In the genomic region with DNA sequence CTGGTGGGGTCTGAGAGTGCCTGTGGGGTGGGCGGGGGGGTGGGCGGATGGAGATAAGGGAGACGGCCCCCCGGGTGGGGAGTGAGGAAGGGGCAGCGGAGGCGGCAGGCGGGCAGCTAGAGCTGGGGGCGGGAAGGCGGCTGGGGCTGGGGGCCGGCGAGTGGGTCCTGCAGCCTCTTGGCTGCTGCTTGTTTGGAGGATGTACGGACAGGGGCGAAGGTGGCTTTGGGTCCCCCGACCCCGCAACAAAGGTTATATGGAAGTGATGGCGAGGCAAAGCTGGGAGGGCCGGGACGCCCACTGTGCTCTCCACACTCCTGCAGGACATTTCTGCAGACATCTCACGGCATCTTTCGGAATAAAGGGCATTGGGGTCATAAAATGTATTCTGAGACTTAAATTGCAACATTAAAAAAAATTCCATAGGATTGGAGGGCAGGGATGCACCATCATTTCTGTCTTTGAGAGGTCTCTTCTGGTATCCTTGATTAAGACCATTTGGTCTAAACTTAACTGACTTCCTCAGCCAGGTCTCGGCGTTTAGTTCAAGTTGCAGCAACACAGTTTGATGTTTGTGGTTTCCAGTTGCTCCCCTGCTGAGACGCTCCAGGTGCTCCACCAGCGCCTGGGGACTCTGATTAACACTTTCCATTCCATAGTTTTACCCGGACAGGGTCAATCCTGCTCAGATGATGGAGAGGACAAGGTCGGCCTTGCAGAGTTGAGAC, we compare ENCODE assay signal across 8 cellular contexts.
DNase-seq lines count a peak whose midpoint lies in the region; ATAC-seq and TF ChIP-seq lines count a peak whose summit lies in the region.

No MANE protein-coding gene starts in this region.

- H3K27ac ChIP-seq in psoas muscle: peak overlapping the region; percentile 95

- no peak for TF ChIP-seq CTCF in psoas muscle (IDR thresholded peaks at IDR 0.05)

- peak overlapping the region; percentile 71 for H3K4me3 ChIP-seq in psoas muscle

- no peaks in the 10 kb centered on the region for H3K9me3 ChIP-seq in psoas muscle

- H3K36me3 ChIP-seq in psoas muscle (ENCODE audit: insufficient read depth in 1 of 2, low read depth in 1 of 2): no peaks in the 10 kb centered on the region

- no peaks in the 10 kb centered on the region for H3K36me3 Mint-ChIP-seq in activated naive CD4-positive, alpha-beta T cell treated with anti-CD3 and anti-CD28 coated beads, Interleukin-2, amount 50 U/mL, for 72 hours

- H3K4me1 ChIP-seq in psoas muscle: peaks cover 66% of the 10 kb centered on the region

- WGBS in psoas muscle, 3 donors: 4 to 7% (median 5%) methylated on average over 24 to 26 of the region's 26 CpGs

- no peaks in the 10 kb centered on the region for H3K27me3 ChIP-seq in psoas muscle (ENCODE audit: insufficient read depth in 3 of 3, low read length in 2 of 3)

- DNase-seq in activated CD8-positive, alpha-beta memory T cell treated with anti-CD3 and anti-CD28 coated beads for 24 hours: peak; percentile 64
- no peak for DNase-seq in activated CD8-positive, alpha-beta memory T cell treated with anti-CD3 and anti-CD28 coated beads, Interleukin-2, amount 50 U/mL, for 4 hours
- DNase-seq in NCI-H2107 (lab: John Stamatoyannopoulos, UW) (peak; percentile 43), left ventricle myocardium superior (peak; percentile 37), psoas muscle (peak; percentile 26 to 64)
- DNase-seq in activated naive CD4-positive, alpha-beta T cell treated with anti-CD3 and anti-CD28 coated beads, Interleukin-2, amount 50 U/mL, for 72 hours (ENCODE audit: low spot score in 2 of 2): peak in 1 of 2 donors; percentile 15

- peak; percentile 30 to 42 for ATAC-seq in activated naive CD4-positive, alpha-beta T cell treated with anti-CD3 and anti-CD28 coated beads, Interleukin-2, amount 50 U/mL, for 72 hours
- ATAC-seq in left ventricle myocardium superior: no peak
- peak in 1 of 4 donors; percentile 0 for ATAC-seq in psoas muscle
- ATAC-seq in HG02973 (IDR thresholded peaks at IDR 0.05; ENCODE audit: unreplicated experiment): no peak
- ATAC-seq in HG02642 (IDR thresholded peaks at IDR 0.05; ENCODE audit: poor library complexity, unreplicated experiment): no peak

- peak overlapping the region; percentile 78 to 86 for H3K27ac Mint-ChIP-seq in activated naive CD4-positive, alpha-beta T cell treated with anti-CD3 and anti-CD28 coated beads, Interleukin-2, amount 50 U/mL, for 72 hours

- no peaks in the 10 kb centered on the region for H3K9me3 Mint-ChIP-seq in activated naive CD4-positive, alpha-beta T cell treated with anti-CD3 and anti-CD28 coated beads, Interleukin-2, amount 50 U/mL, for 72 hours

- intact Hi-C loops in left ventricle myocardium superior (cut with micrococcal nuclease): loop anchor here (2.0 to 10.0 kb wide), 3 partner anchors 100 to 348 kb away; no protein-coding TSS in a partner anchor
- intact Hi-C loops in psoas muscle (cut with DNase I): loop anchor here (5.0 to 10.0 kb wide), 5 partner anchors 65 to 345 kb away; partner anchors contain the start of gene ATG10 (in 2 of the 2)

Comparison
In these comparisons a context has a peak if more than half of its experiments do, and no peak if none do; other contexts are left out.
1. ATAC-seq: peak in activated naive CD4-positive, alpha-beta T cell treated with anti-CD3 and anti-CD28 coated beads, Interleukin-2, amount 50 U/mL, for 72 hours (2 of 2); none in left ventricle myocardium superior (single experiment), HG02973 (single experiment) and HG02642 (single experiment).